In the genomic region with DNA sequence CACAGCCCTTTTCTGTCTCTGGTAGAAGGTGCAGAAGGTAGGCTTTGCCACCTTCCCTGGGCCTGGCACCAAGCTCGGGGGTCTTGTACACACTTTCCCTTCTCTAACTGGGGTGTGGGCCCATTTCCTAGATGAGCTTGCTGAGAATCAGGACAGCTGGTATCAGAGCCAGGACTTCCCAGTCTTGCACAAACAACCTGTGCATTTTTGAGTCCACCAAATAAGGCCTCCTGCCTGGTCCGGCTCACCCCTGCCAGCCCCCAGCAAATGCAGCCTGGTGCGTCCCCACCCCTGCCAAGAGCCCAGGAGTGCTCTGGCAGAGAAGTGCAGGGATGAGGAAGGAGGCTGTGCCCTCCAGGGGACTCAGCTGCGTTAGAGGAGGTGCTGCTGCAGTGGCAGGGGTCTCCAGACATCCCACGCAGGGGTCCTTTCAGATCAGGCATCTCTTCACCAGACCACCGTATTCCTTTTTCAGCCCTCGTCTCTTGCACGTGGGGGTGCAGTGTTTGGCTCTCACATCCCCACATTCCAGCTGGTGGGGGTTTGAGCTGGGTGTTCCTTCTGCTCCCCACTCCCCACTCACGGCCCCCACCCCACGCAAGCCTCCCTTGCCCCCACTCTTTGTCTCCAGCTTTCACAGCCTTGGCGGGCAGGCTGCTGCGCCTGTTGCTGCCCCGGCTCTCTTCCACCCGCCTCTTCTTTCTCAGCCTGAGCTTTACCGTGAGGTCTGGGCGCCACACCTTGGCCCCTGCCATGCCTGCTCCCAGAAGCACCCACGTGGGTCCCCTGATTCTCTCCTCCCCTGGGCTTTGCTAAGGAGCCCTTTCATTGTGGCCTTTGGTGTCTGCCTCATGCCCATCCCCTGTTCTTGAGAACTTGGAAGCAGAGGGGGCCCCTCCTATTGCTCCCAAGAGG, we compare ENCODE assay signal across 22 cellular contexts. TPM values are rescaled to one million over a fixed set of nuclear protein-coding genes. Genes with fewer than 3 reads are reported as not detected.
DNase-seq lines count a peak whose midpoint lies in the region; ATAC-seq and TF ChIP-seq lines count a peak whose summit lies in the region.
"Had no signal": no experiment of that assay in that cellular context is flagged by ENCODE, and none has a peak within 500 bp of the region (broad histone marks: within the 10 kb centered on the region; RNA-seq: fewer than 3 reads in every experiment).

No MANE protein-coding gene starts in this region.

- no peaks in the 10 kb centered on the region for H3K9me3 ChIP-seq in left ventricle myocardium inferior (replicated peaks)
- no peaks in the 10 kb centered on the region for H3K9me3 ChIP-seq in right atrium auricular region
- H3K9me3 ChIP-seq in lower lobe of right lung, result no peaks in the 10 kb centered on the region
- no peaks in the 10 kb centered on the region for H3K9me3 ChIP-seq in aorta (ENCODE audit: control insufficient read depth, low read length)
- H3K9me3 ChIP-seq: MG63, SJSA1 had no signal

- intact Hi-C loops in left ventricle myocardium inferior (cut with micrococcal nuclease) (no loop called here), lower lobe of right lung (cut with DNase I) (no loop called here), aorta (cut with DNase I) (no loop called here)

- no peak overlapping the region for H3K27ac ChIP-seq in left ventricle myocardium inferior (replicated peaks)
- no peak overlapping the region for H3K27ac ChIP-seq in right atrium auricular region
- H3K27ac ChIP-seq in lower lobe of right lung, result no peak overlapping the region
- no peak overlapping the region for H3K27ac ChIP-seq in aorta (ENCODE audit: low read depth in 1 of 2, low read length in 2 of 2)
- H3K27ac ChIP-seq: C4-2B, RWPE1, SJSA1 had no signal

- DNase-seq in left ventricle myocardium inferior (peak; percentile 10), right atrium auricular region (ENCODE audit: low spot score) (no peak), NCI-H1436 treated with DMSO at 0.1 percent for 48 hours (lab: John Stamatoyannopoulos, UW) (peak; percentile 63), lower lobe of right lung (peak; percentile 27), aorta (peak; percentile 18 to 32)
- DNase-seq: ACHN; CD8-positive, alpha-beta memory T cell; DMS53; GDM1; H7; MG63; NCI-H187 treated with DMSO at 0.1 percent for 48 hours; NCI-H2227 treated with DMSO at 0.1 percent for 48 hours; NCI-H774; NK-92 treated with Interleukin-12 subunit alpha and Interleukin-12 subunit beta, amount 100 ng/mL, for 24 hours had no signal

- WGBS in aorta, 2 donors, result 65 to 70% methylated on average over 17 of the region's 17 CpGs

- H3K27me3 ChIP-seq in left ventricle myocardium inferior (ENCODE audit: low read depth) (peaks cover 62% of the 10 kb centered on the region), right atrium auricular region (no peaks in the 10 kb centered on the region), lower lobe of right lung (ENCODE audit: low read depth) (peaks cover 7% of the 10 kb centered on the region), aorta (ENCODE audit: control insufficient read depth in 1 of 2, insufficient read depth in 2 of 2, low read length in 1 of 2) (no peaks in the 10 kb centered on the region)
- H3K27me3 ChIP-seq: MG63, SJSA1 had no signal

- TF ChIP-seq CTCF in left ventricle myocardium inferior (IDR thresholded peaks at IDR 0.05; ENCODE audit: borderline replicate concordance) (no peak), right atrium auricular region (IDR thresholded peaks at IDR 0.05) (no peak), lower lobe of right lung (IDR thresholded peaks at IDR 0.05) (no peak)

- H3K4me1 ChIP-seq in left ventricle myocardium inferior (no peaks in the 10 kb centered on the region), right atrium auricular region (no peaks in the 10 kb centered on the region), lower lobe of right lung (no peaks in the 10 kb centered on the region), aorta (ENCODE audit: control insufficient read depth in 1 of 2, insufficient read depth in 2 of 2, low read length in 2 of 2) (no peaks in the 10 kb centered on the region)
- H3K4me1 ChIP-seq: SJSA1 had no signal

- no peak overlapping the region for H3K4me3 ChIP-seq in left ventricle myocardium inferior
- no peak overlapping the region for H3K4me3 ChIP-seq in right atrium auricular region
- no peak overlapping the region for H3K4me3 ChIP-seq in lower lobe of right lung
- H3K4me3 ChIP-seq in aorta (ENCODE audit: low read length in 2 of 2), result no peak overlapping the region
- H3K4me3 ChIP-seq: K562, MG63, SJSA1 had no signal

- ATAC-seq in lower lobe of right lung, result no peak
- no peak for ATAC-seq in aorta (ENCODE audit: low FRiP score)
- no peak for ATAC-seq in GM18498 (IDR thresholded peaks at IDR 0.05; ENCODE audit: unreplicated experiment)
- no peak for ATAC-seq in esophagus mucosa
- ATAC-seq: K562 had no signal

- H3K36me3 ChIP-seq in left ventricle myocardium inferior, result no peaks in the 10 kb centered on the region
- H3K36me3 ChIP-seq in right atrium auricular region, result no peaks in the 10 kb centered on the region
- no peaks in the 10 kb centered on the region for H3K36me3 ChIP-seq in lower lobe of right lung
- H3K36me3 ChIP-seq in aorta (ENCODE audit: control insufficient read depth in 1 of 2, insufficient read depth in 2 of 2, low read length in 1 of 2), result no peaks in the 10 kb centered on the region
- H3K36me3 ChIP-seq: MG63 had no signal

RNA-seq across cellular contexts. Expression of a gene that starts 32.3 kb away (rescaled TPM):
- total RNA-seq in left ventricle myocardium inferior (17.5 TPM), right atrium auricular region (1 to 10 TPM; 6.5 to 9.5 TPM), lower lobe of right lung (16.6 TPM), aorta (100 to 1,000 TPM in 1 of 2 donors, 10 to 100 TPM in 1; 51.2 to 246 TPM), esophagus mucosa (7.4 TPM)
- 100 to 1,000 TPM in 1 of 2 donors, 10 to 100 TPM in 1; 21.4 to 454 TPM for polyA plus RNA-seq in aorta
- polyA plus RNA-seq: CD8-positive, alpha-beta memory T cell had no signal

RNA-seq across cellular contexts. Expression of a gene that starts 45.3 kb away (rescaled TPM):
- not detected for total RNA-seq in left ventricle myocardium inferior
- not detected for total RNA-seq in right atrium auricular region
- not detected for total RNA-seq in lower lobe of right lung
- total RNA-seq in aorta, result not detected
- not detected for polyA plus RNA-seq in aorta
- total RNA-seq in esophagus mucosa, result not detected
- total RNA-seq: CD8-positive, alpha-beta memory T cell; H7; K562; LHCN-M2; SJSA1 had no signal
- polyA plus RNA-seq: CD8-positive, alpha-beta memory T cell; K562 had no signal
